In the genomic region with DNA sequence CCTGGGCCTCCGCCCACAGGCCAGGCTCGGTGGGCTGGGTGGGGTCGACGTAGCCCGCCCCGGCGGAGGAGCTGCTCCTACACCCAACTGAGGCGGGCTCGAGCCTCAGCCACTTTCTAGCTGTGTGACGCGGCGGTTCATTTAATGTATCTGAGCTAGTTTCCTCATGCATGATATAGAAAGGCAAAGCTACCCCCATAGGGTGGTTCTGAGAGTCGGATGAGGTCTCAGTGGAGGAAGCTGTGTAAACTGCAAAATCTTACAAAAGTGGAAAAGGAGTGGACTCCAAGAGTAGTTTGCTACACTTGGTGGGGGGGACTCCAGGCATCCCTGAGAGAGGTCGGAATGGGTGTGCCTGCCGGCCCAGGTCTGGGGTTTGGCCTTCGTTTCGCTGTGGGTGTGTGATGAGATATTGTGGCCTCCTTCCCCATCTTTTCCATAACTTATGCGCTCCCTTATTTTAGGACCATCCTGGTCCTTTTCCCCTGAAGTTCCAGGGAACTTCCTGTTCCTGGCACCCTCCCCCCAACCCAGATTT, we compare ENCODE assay signal across 1 cellular context.
A peak's percentile ranks its signal among the peaks of the same experiment; 100 is the strongest.
TF ChIP-seq lines count a peak whose summit lies in the region.

No MANE protein-coding gene starts in this region.

TF ChIP-seq in HEK293, 187 proteins besides CTCF, POLR2A, EP300 and RAD21 (continued from another document and continues in another):
- TF ChIP-seq, protein P1, sequence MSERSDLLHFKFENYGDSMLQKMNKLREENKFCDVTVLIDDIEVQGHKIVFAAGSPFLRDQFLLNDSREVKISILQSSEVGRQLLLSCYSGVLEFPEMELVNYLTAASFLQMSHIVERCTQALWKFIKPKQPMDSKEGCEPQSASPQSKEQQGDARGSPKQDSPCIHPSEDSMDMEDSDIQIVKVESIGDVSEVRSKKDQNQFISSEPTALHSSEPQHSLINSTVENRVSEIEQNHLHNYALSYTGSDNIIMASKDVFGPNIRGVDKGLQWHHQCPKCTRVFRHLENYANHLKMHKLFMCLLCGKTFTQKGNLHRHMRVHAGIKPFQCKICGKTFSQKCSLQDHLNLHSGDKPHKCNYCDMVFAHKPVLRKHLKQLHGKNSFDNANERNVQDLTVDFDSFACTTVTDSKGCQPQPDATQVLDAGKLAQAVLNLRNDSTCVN (tag by site-specific recombination; optimal IDR thresholded peaks at IDR 0.05): no peak
- TF ChIP-seq, protein P2, sequence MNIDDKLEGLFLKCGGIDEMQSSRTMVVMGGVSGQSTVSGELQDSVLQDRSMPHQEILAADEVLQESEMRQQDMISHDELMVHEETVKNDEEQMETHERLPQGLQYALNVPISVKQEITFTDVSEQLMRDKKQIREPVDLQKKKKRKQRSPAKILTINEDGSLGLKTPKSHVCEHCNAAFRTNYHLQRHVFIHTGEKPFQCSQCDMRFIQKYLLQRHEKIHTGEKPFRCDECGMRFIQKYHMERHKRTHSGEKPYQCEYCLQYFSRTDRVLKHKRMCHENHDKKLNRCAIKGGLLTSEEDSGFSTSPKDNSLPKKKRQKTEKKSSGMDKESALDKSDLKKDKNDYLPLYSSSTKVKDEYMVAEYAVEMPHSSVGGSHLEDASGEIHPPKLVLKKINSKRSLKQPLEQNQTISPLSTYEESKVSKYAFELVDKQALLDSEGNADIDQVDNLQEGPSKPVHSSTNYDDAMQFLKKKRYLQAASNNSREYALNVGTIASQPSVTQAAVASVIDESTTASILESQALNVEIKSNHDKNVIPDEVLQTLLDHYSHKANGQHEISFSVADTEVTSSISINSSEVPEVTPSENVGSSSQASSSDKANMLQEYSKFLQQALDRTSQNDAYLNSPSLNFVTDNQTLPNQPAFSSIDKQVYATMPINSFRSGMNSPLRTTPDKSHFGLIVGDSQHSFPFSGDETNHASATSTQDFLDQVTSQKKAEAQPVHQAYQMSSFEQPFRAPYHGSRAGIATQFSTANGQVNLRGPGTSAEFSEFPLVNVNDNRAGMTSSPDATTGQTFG (tag by site-specific recombination; IDR thresholded peaks at IDR 0.05; ENCODE audit: borderline replicate concordance): no peak
- TF ChIP-seq, protein P3, sequence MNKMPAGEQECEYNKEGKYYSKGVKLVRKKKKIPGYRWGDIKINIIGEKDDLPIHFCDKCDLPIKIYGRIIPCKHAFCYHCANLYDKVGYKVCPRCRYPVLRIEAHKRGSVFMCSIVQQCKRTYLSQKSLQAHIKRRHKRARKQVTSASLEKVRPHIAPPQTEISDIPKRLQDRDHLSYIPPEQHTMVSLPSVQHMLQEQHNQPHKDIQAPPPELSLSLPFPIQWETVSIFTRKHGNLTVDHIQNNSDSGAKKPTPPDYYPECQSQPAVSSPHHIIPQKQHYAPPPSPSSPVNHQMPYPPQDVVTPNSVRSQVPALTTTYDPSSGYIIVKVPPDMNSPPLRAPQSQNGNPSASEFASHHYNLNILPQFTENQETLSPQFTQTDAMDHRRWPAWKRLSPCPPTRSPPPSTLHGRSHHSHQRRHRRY (tag by site-specific recombination; IDR thresholded peaks at IDR 0.05): no peak
- TF ChIP-seq ZNF530 (tag by site-specific recombination; IDR thresholded peaks at IDR 0.05; ENCODE audit: low read depth) (no peak), KLF7 (tag by site-specific recombination; IDR thresholded peaks at IDR 0.05; ENCODE audit: borderline replicate concordance) (0 out of 2 replicates have a peak, but pooled peaks have one; percentile 21), ZNF548 (tag by site-specific recombination; IDR thresholded peaks at IDR 0.05) (no peak), ZNF121 (tag by site-specific recombination; IDR thresholded peaks at IDR 0.05) (0 out of 2 replicates have a peak, but pooled peaks have one; percentile 11), GLIS2 (tag by site-specific recombination; IDR thresholded peaks at IDR 0.05) (peak; percentile 2; the same call in 1 of the 2 replicates), PRDM1 (tag by site-specific recombination; IDR thresholded peaks at IDR 0.05) (no peak), ZNF16 (tag by site-specific recombination; IDR thresholded peaks at IDR 0.05; ENCODE audit: low read depth) (no peak), ZNF664 (tag by site-specific recombination; IDR thresholded peaks at IDR 0.05) (no peak), ZNF777 (tag by site-specific recombination; IDR thresholded peaks at IDR 0.05; ENCODE audit: borderline replicate concordance) (no peak), ZNF37A (tag by site-specific recombination; IDR thresholded peaks at IDR 0.05) (no peak), TCF7L2 (IDR thresholded peaks at IDR 0.05; ENCODE audit: borderline replicate concordance, low read depth, low read length) (no peak), ZNF521 (tag by site-specific recombination; IDR thresholded peaks at IDR 0.05) (no peak), ZNF416 (tag by site-specific recombination; IDR thresholded peaks at IDR 0.05) (no peak), ZBTB1 (tag by site-specific recombination; IDR thresholded peaks at IDR 0.05) (no peak), ZNF404 (tag by site-specific recombination; IDR thresholded peaks at IDR 0.05) (no peak), ZNF354C (tag by site-specific recombination; IDR thresholded peaks at IDR 0.05; ENCODE audit: borderline replicate concordance, low read depth) (no peak), ZFP41 (tag by site-specific recombination; IDR thresholded peaks at IDR 0.05; ENCODE audit: borderline replicate concordance) (no peak), ZFP37 (tag by site-specific recombination; IDR thresholded peaks at IDR 0.05) (no peak), ZNF366 (tag by site-specific recombination; conservative IDR thresholded peaks at IDR 0.05) (no peak)
- TF ChIP-seq, protein P4, sequence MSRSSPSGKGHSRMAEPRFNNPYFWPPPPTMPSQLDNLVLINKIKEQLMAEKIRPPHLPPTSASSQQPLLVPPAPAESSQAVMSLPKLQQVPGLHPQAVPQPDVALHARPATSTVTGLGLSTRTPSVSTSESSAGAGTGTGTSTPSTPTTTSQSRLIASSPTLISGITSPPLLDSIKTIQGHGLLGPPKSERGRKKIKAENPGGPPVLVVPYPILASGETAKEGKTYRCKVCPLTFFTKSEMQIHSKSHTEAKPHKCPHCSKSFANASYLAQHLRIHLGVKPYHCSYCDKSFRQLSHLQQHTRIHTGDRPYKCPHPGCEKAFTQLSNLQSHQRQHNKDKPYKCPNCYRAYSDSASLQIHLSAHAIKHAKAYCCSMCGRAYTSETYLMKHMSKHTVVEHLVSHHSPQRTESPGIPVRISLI (tag by site-specific recombination; IDR thresholded peaks at IDR 0.05): no peak
- TF ChIP-seq, protein P5, sequence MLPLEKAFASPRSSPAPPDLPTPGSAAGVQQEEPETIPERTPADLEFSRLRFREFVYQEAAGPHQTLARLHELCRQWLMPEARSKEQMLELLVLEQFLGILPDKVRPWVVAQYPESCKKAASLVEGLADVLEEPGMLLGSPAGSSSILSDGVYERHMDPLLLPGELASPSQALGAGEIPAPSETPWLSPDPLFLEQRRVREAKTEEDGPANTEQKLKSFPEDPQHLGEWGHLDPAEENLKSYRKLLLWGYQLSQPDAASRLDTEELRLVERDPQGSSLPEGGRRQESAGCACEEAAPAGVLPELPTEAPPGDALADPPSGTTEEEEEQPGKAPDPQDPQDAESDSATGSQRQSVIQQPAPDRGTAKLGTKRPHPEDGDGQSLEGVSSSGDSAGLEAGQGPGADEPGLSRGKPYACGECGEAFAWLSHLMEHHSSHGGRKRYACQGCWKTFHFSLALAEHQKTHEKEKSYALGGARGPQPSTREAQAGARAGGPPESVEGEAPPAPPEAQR (tag by site-specific recombination; IDR thresholded peaks at IDR 0.05): no peak
- TF ChIP-seq, protein P6, sequence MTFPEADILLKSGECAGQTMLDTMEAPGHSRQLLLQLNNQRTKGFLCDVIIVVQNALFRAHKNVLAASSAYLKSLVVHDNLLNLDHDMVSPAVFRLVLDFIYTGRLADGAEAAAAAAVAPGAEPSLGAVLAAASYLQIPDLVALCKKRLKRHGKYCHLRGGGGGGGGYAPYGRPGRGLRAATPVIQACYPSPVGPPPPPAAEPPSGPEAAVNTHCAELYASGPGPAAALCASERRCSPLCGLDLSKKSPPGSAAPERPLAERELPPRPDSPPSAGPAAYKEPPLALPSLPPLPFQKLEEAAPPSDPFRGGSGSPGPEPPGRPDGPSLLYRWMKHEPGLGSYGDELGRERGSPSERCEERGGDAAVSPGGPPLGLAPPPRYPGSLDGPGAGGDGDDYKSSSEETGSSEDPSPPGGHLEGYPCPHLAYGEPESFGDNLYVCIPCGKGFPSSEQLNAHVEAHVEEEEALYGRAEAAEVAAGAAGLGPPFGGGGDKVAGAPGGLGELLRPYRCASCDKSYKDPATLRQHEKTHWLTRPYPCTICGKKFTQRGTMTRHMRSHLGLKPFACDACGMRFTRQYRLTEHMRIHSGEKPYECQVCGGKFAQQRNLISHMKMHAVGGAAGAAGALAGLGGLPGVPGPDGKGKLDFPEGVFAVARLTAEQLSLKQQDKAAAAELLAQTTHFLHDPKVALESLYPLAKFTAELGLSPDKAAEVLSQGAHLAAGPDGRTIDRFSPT (tag by site-specific recombination; IDR thresholded peaks at IDR 0.05): no peak
- TF ChIP-seq, protein P7, sequence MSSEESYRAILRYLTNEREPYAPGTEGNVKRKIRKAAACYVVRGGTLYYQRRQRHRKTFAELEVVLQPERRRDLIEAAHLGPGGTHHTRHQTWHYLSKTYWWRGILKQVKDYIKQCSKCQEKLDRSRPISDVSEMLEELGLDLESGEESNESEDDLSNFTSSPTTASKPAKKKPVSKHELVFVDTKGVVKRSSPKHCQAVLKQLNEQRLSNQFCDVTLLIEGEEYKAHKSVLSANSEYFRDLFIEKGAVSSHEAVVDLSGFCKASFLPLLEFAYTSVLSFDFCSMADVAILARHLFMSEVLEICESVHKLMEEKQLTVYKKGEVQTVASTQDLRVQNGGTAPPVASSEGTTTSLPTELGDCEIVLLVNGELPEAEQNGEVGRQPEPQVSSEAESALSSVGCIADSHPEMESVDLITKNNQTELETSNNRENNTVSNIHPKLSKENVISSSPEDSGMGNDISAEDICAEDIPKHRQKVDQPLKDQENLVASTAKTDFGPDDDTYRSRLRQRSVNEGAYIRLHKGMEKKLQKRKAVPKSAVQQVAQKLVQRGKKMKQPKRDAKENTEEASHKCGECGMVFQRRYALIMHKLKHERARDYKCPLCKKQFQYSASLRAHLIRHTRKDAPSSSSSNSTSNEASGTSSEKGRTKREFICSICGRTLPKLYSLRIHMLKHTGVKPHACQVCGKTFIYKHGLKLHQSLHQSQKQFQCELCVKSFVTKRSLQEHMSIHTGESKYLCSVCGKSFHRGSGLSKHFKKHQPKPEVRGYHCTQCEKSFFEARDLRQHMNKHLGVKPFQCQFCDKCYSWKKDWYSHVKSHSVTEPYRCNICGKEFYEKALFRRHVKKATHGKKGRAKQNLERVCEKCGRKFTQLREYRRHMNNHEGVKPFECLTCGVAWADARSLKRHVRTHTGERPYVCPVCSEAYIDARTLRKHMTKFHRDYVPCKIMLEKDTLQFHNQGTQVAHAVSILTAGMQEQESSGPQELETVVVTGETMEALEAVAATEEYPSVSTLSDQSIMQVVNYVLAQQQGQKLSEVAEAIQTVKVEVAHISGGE (tag by site-specific recombination; conservative IDR thresholded peaks at IDR 0.05; ENCODE audit: low read depth): 0 out of 2 replicates have a peak, but pooled peaks have one; percentile 32
- TF ChIP-seq, protein P8, sequence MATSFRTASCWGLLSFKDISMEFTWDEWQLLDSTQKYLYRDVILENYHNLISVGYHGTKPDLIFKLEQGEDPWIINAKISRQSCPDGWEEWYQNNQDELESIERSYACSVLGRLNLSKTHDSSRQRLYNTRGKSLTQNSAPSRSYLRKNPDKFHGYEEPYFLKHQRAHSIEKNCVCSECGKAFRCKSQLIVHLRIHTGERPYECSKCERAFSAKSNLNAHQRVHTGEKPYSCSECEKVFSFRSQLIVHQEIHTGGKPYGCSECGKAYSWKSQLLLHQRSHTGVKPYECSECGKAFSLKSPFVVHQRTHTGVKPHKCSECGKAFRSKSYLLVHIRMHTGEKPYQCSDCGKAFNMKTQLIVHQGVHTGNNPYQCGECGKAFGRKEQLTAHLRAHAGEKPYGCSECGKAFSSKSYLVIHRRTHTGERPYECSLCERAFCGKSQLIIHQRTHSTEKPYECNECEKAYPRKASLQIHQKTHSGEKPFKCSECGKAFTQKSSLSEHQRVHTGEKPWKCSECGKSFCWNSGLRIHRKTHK (tag by site-specific recombination; IDR thresholded peaks at IDR 0.05): no peak
- TF ChIP-seq, protein P9, sequence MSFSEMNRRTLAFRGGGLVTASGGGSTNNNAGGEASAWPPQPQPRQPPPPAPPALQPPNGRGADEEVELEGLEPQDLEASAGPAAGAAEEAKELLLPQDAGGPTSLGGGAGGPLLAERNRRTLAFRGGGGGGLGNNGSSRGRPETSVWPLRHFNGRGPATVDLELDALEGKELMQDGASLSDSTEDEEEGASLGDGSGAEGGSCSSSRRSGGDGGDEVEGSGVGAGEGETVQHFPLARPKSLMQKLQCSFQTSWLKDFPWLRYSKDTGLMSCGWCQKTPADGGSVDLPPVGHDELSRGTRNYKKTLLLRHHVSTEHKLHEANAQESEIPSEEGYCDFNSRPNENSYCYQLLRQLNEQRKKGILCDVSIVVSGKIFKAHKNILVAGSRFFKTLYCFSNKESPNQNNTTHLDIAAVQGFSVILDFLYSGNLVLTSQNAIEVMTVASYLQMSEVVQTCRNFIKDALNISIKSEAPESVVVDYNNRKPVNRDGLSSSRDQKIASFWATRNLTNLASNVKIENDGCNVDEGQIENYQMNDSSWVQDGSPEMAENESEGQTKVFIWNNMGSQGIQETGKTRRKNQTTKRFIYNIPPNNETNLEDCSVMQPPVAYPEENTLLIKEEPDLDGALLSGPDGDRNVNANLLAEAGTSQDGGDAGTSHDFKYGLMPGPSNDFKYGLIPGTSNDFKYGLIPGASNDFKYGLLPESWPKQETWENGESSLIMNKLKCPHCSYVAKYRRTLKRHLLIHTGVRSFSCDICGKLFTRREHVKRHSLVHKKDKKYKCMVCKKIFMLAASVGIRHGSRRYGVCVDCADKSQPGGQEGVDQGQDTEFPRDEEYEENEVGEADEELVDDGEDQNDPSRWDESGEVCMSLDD (tag by site-specific recombination; IDR thresholded peaks at IDR 0.05): no peak
- TF ChIP-seq, protein P10, sequence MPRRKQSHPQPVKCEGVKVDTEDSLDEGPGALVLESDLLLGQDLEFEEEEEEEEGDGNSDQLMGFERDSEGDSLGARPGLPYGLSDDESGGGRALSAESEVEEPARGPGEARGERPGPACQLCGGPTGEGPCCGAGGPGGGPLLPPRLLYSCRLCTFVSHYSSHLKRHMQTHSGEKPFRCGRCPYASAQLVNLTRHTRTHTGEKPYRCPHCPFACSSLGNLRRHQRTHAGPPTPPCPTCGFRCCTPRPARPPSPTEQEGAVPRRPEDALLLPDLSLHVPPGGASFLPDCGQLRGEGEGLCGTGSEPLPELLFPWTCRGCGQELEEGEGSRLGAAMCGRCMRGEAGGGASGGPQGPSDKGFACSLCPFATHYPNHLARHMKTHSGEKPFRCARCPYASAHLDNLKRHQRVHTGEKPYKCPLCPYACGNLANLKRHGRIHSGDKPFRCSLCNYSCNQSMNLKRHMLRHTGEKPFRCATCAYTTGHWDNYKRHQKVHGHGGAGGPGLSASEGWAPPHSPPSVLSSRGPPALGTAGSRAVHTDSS (tag by site-specific recombination; IDR thresholded peaks at IDR 0.05): no peak
